Comparison of ENCODE assay signal across 18 cellular contexts in the genomic region with DNA sequence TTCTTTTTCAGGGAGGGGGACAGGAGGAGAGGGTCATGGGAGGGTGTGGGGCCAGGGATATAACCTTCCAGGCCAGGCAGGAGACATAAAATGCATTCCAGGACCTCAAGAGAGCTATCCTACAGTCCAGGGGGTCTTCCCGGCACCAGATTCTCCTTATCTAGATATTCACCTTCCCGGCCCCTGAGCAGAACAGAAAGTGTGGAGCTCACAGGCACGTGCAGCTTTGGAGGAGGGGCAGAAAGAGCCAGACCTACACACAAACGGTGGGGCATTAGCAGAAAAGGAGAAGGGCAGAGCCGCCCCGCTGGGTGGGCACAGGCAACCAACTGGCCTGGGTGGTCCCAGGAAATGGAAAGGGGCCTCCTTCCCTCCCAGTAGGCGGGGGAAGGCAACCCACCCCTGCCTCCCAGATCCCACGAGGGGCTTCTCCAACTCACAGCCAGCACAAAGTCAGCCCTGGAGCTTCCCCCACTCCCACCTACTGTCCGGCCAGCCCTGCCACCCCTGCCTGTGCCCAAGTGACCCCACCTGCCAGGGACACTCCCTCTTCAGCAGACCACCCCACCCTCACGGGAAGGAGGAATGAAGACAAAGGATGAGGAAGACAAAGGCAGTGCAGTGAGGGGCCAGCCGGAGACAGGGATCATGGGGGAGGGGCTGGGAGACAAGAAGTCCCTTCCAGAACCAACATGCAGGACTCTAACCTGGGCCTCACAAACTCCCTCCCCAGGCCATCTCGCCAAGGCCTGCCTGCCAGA. TPM values are rescaled to one million over a fixed set of nuclear protein-coding genes. Genes with fewer than 3 reads are reported as not detected.
A peak's percentile ranks its signal among the peaks of the same experiment; 100 is the strongest.
DNase-seq lines count a peak whose midpoint lies in the region; ATAC-seq, FAIRE-seq and TF ChIP-seq lines count a peak whose summit lies in the region.
"Had no signal": no experiment of that assay in that cellular context is flagged by ENCODE, and none has a peak within 500 bp of the region (broad histone marks: within the 10 kb centered on the region; RNA-seq: fewer than 3 reads in every experiment).

No MANE protein-coding gene starts in this region.

- no peaks in the 10 kb centered on the region for H3K9me2 ChIP-seq in Karpas-422 (replicated peaks; ENCODE audit: insufficient read depth, low read length)

- no peak for FAIRE-seq in HTR-8/SVneo (lab: Jason Lieb, UNC)
- FAIRE-seq in GM12891 (lab: Jason Lieb, UNC), result no peak
- FAIRE-seq: endometrium had no signal

- DNase-seq in Karpas-422 (no peak), osteoblast (ENCODE audit: insufficient read length, low spot score, missing footprints) (peak; percentile 27), NCI-H2227 (lab: John Stamatoyannopoulos, UW; ENCODE audit: unreplicated experiment) (no peak), HTR-8/SVneo (ENCODE audit: insufficient read length, low spot score) (no peak), A172 (ENCODE audit: low spot score) (no peak), GM12891 (ENCODE audit: insufficient read length, low spot score) (no peak)
- DNase-seq: activated naive CD4-positive, alpha-beta T cell treated with anti-CD3 and anti-CD28 coated beads, Interleukin-2, amount 50 U/mL, for 16 hours; central memory CD4-positive, alpha-beta T cell; DMS 273 treated with DMSO at 0.1 percent for 48 hours; naive B cell; NCI-H446 treated with DMSO at 0.1 percent for 48 hours; PC-9; stimulated activated naive CD4-positive, alpha-beta T cell; T-cell had no signal

- H2AFZ ChIP-seq in Karpas-422 (ENCODE audit: low read length), result no peak overlapping the region
- no peak overlapping the region for H2AFZ ChIP-seq in osteoblast (ENCODE audit: low read length)
- H2AFZ ChIP-seq: PC-9 had no signal

- no peaks in the 10 kb centered on the region for H3K36me3 ChIP-seq in BLaER1
- no peaks in the 10 kb centered on the region for H3K36me3 ChIP-seq in Karpas-422 (ENCODE audit: insufficient read depth, low read length)
- H3K36me3 ChIP-seq in gastroesophageal sphincter, result no peaks in the 10 kb centered on the region
- H3K36me3 ChIP-seq in osteoblast (ENCODE audit: insufficient read depth, low read length), result no peaks in the 10 kb centered on the region

- peak overlapping the region; percentile 83 for H3K27ac ChIP-seq in BLaER1
- H3K27ac ChIP-seq in Karpas-422 (ENCODE audit: low read length), result peak overlapping the region; percentile 98
- H3K27ac ChIP-seq in gastroesophageal sphincter, result peak overlapping the region; percentile 41 to 88 (median 86)
- H3K27ac ChIP-seq in osteoblast (ENCODE audit: low read depth, low read length), result no peak overlapping the region
- H3K27ac ChIP-seq: PC-9 had no signal

- 40 to 50% methylated on average over 1 of the region's 12 CpGs for WGBS in gastroesophageal sphincter (ENCODE audit: low coverage in 1 of 2), 2 donors

- no peak overlapping the region for H3K4me3 ChIP-seq in BLaER1
- peak overlapping the region; percentile 65 for H3K4me3 ChIP-seq in Karpas-422 (ENCODE audit: low read length)
- H3K4me3 ChIP-seq in gastroesophageal sphincter, result no peak overlapping the region
- H3K4me3 ChIP-seq in osteoblast (ENCODE audit: insufficient read depth, low read length), result no peak overlapping the region
- H3K4me3 ChIP-seq: PC-9 had no signal

- H3K79me2 ChIP-seq in Karpas-422 (ENCODE audit: low read length) (peaks cover 17% of the 10 kb centered on the region), osteoblast (ENCODE audit: insufficient read depth, low read length) (peaks cover 4% of the 10 kb centered on the region)

- TF ChIP-seq CTCF in gastroesophageal sphincter (IDR thresholded peaks at IDR 0.05) (no peak), osteoblast (IDR thresholded peaks at IDR 0.05; ENCODE audit: extremely low read depth, low read depth, low read length) (no peak)

- TF ChIP-seq POLR2A in gastroesophageal sphincter (IDR thresholded peaks at IDR 0.05) (no peak), GM12891 (IDR thresholded peaks at IDR 0.05; ENCODE audit: low read depth, low read length) (no peak)

- H3K9me3 ChIP-seq in BLaER1 (no peaks in the 10 kb centered on the region), Karpas-422 (ENCODE audit: low read length) (no peaks in the 10 kb centered on the region), gastroesophageal sphincter (no peaks in the 10 kb centered on the region), osteoblast (ENCODE audit: low read depth, low read length) (no peaks in the 10 kb centered on the region)

- H4K20me1 ChIP-seq in BLaER1, result peaks cover 100% of the 10 kb centered on the region
- peaks cover 19% of the 10 kb centered on the region for H4K20me1 ChIP-seq in Karpas-422 (ENCODE audit: insufficient read depth, low read depth, low read length)
- peaks cover 44% of the 10 kb centered on the region for H4K20me1 ChIP-seq in osteoblast (ENCODE audit: insufficient read depth, low read length)

- no peak for TF ChIP-seq EP300 in gastroesophageal sphincter (IDR thresholded peaks at IDR 0.05)

- H3K9ac ChIP-seq in BLaER1, result peak overlapping the region; percentile 63
- peak overlapping the region; percentile 81 for H3K9ac ChIP-seq in Karpas-422 (ENCODE audit: low read length)

- H3K27me3 ChIP-seq in BLaER1, result no peaks in the 10 kb centered on the region
- H3K27me3 ChIP-seq in Karpas-422 (ENCODE audit: low read length), result no peaks in the 10 kb centered on the region
- no peaks in the 10 kb centered on the region for H3K27me3 ChIP-seq in gastroesophageal sphincter
- no peaks in the 10 kb centered on the region for H3K27me3 ChIP-seq in osteoblast (ENCODE audit: insufficient read depth, low read length)

- H3K4me2 ChIP-seq in BLaER1 (peak overlapping the region; percentile 84), Karpas-422 (ENCODE audit: low read depth, low read length, poor library complexity, severe bottlenecking) (peak overlapping the region; percentile 64), osteoblast (ENCODE audit: insufficient read depth, low read length) (no peak overlapping the region)
- H3K4me2 ChIP-seq: PC-9 had no signal

- peaks cover 100% of the 10 kb centered on the region for H3K4me1 ChIP-seq in BLaER1
- peaks cover 92% of the 10 kb centered on the region for H3K4me1 ChIP-seq in Karpas-422 (ENCODE audit: low read length)
- peaks cover 13 to 100% (median 55%) of the 10 kb centered on the region in 3 donors for H3K4me1 ChIP-seq in gastroesophageal sphincter
- H3K4me1 ChIP-seq in osteoblast (ENCODE audit: insufficient read depth, low read length), result peaks cover 22% of the 10 kb centered on the region

- no peak for ATAC-seq in gastroesophageal sphincter
- ATAC-seq: activated CD4-positive, CD25-positive, alpha-beta regulatory T cell treated with anti-CD3 and anti-CD28 coated beads, Interleukin-2, amount 50 U/mL, for 24 hours; T-cell had no signal

TF ChIP-seq in GM12891, 5 proteins besides CTCF, POLR2A, EP300 and RAD21:
- TF ChIP-seq POLR2AphosphoS5 (IDR thresholded peaks at IDR 0.05; ENCODE audit: low read depth, low read length) (no peak), PAX5 (IDR thresholded peaks at IDR 0.05; ENCODE audit: insufficient read depth, low read length, severe bottlenecking) (no peak), SPI1 (IDR thresholded peaks at IDR 0.05; ENCODE audit: low read depth, low read length) (no peak)

RNA-seq across cellular contexts. Expression of gene CCDC85C, which starts 33.3 kb away (rescaled TPM):
- 18.3 and 25.6 TPM in 2 replicates for total RNA-seq in Karpas-422 (2014; rRNA removed; shearing (Covaris generic); ENCODE audit: low replicate concordance)
- 10 to 100 TPM; 14.0 to 58.2 (median 25.0) TPM for total RNA-seq in gastroesophageal sphincter
- total RNA-seq in osteoblast, result 3.2 and 3.6 TPM in 2 replicates
- 49.6 and 84.9 TPM in 2 replicates for total RNA-seq in A172 (2014; rRNA removed; shearing (Covaris generic))
- polyA plus RNA-seq in GM12891 (2012; ENCODE audit: low read depth, missing spikeins), result 0.82 TPM
